13 cellular contexts compared by ENCODE assay signal in the genomic region with DNA sequence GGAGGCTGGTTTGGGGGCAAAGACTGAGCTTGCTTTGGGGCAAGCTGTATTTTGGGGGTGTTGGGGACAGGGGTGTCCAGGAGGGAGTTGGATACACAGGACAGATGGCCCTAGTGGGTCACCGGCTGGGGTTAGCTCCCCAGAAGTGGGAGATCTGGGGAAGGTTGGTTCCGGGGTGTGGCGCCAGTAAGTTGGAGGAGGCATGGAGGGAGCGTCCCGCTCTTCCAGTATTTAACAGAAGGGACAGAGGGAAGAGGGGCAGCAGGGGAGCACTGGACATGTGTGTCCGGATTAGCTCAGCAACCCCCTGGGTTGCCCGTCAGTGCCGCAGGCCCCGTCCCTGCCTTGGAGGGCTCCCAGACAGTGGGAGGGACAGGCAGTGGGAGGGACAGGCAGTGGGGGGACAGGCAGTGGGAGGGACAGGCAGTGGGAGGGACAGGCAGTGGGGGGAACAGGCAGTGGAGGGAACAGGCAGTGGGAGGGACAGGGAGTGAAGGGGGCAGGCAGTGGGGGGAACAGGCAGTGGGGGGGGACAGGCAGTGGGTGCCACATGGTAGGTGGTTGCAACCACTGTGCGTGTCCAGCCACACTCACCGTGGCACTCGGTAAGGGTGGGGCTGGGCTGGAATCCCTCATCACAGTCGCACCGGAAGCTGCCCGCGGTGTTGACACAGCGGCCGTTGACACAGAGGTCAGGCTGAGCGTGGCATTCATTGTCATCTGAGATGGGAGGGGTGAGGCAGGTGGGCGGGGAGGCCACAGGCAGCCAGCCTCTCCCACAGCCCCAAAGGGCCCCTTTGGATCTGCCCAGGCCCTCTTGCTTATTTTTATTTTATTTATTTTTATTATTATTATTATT. TPM values are rescaled to one million over a fixed set of nuclear protein-coding genes. Genes with fewer than 3 reads are reported as not detected.
A peak's percentile ranks its signal among the peaks of the same experiment; 100 is the strongest.
DNase-seq lines count a peak whose midpoint lies in the region; ATAC-seq and TF ChIP-seq lines count a peak whose summit lies in the region.
"Had no signal": no experiment of that assay in that cellular context is flagged by ENCODE, and none has a peak within 500 bp of the region (broad histone marks: within the 10 kb centered on the region; RNA-seq: fewer than 3 reads in every experiment).

No MANE protein-coding gene starts in this region.

- no peaks in the 10 kb centered on the region for H3K27me3 ChIP-seq in HL-60 (ENCODE audit: insufficient read depth, poor library complexity, severe bottlenecking)
- no peaks in the 10 kb centered on the region for H3K27me3 ChIP-seq in BE2C

- no peaks in the 10 kb centered on the region for H3K9me3 ChIP-seq in BE2C

- H3K4me1 ChIP-seq in BE2C = no peaks in the 10 kb centered on the region

- peak overlapping the region; percentile 32 for H3K27ac ChIP-seq in HL-60 (replicated peaks)

- ATAC-seq in GM21390 (IDR thresholded peaks at IDR 0.05; ENCODE audit: unreplicated experiment) = no peak
- ATAC-seq: stimulated activated naive CD8-positive, alpha-beta T cell treated with anti-CD3 and anti-CD28 coated beads, Interleukin-15, Interleukin-2, amounts not matched to agents 100 U/mL and 50 U/mL, for 24 hours had no signal

- TF ChIP-seq CTCF in HL-60 (IDR thresholded peaks at IDR 0.05; ENCODE audit: insufficient read depth, low read length) = no peak
- TF ChIP-seq CTCF in BE2C (IDR thresholded peaks at IDR 0.05; ENCODE audit: low read depth, low read length) = no peak

- no peaks in the 10 kb centered on the region for H3K36me3 ChIP-seq in BE2C

- DNase-seq in 8988T (peak; percentile 35), HL-60 (ENCODE audit: low read depth in 1 of 2, low spot score in 1 of 2) (peak in 1 of 2 experiments; percentile 68), kidney tubule cell (ENCODE audit: low spot score) (peak; percentile 22), BE2C (no peak), GDM1 (lab: John Stamatoyannopoulos, UW) (no peak)
- no peak for DNase-seq in activated naive CD4-positive, alpha-beta T cell treated with Interleukin-2 at 50 U/mL for 16 hours
- DNase-seq: activated CD4-positive, alpha-beta T cell treated with anti-CD3 and anti-CD28 coated beads for 1 hour; caudate nucleus; NCI-H1105; stimulated activated naive CD8-positive, alpha-beta T cell treated with anti-CD3 and anti-CD28 coated beads, Interleukin-15, Interleukin-2, amounts not matched to agents 100 U/mL and 50 U/mL, for 24 hours had no signal

- H3K4me3 ChIP-seq in HL-60 (replicated peaks; ENCODE audit: insufficient read depth, low read length) = no peak overlapping the region
- H3K4me3 ChIP-seq in BE2C (ENCODE audit: low read depth, low read length) = no peak overlapping the region

TF ChIP-seq in PFSK-1, 5 proteins besides CTCF, POLR2A, EP300 and RAD21:
- peak; percentile 92 for TF ChIP-seq FOXP2 (optimal IDR thresholded peaks at IDR 0.05; ENCODE audit: borderline replicate concordance, extremely low read depth, extremely low read length, insufficient read depth)
- TF ChIP-seq SIN3A (IDR thresholded peaks at IDR 0.05; ENCODE audit: borderline replicate concordance, insufficient read depth, low read length) = no peak

RNA-seq across cellular contexts. Expression of a gene that starts 33.3 kb away (rescaled TPM):
- polyA plus RNA-seq in PFSK-1 (2012; ENCODE audit: insufficient read length, low read depth) = not detected
- not detected for polyA plus RNA-seq in BE2C (2012; ENCODE audit: insufficient read depth, insufficient read length, low read depth)
- polyA plus RNA-seq: fibroblast of lung had no signal

Comparison
In these comparisons a context has a peak if more than half of its experiments do, and no peak if none do; other contexts are left out.
1. DNase-seq: peak in 8988T (single experiment) and kidney tubule cell (single experiment); none in activated naive CD4-positive, alpha-beta T cell treated with Interleukin-2 at 50 U/mL for 16 hours (single experiment), BE2C (single experiment) and GDM1 (single experiment).